In the genomic region with DNA sequence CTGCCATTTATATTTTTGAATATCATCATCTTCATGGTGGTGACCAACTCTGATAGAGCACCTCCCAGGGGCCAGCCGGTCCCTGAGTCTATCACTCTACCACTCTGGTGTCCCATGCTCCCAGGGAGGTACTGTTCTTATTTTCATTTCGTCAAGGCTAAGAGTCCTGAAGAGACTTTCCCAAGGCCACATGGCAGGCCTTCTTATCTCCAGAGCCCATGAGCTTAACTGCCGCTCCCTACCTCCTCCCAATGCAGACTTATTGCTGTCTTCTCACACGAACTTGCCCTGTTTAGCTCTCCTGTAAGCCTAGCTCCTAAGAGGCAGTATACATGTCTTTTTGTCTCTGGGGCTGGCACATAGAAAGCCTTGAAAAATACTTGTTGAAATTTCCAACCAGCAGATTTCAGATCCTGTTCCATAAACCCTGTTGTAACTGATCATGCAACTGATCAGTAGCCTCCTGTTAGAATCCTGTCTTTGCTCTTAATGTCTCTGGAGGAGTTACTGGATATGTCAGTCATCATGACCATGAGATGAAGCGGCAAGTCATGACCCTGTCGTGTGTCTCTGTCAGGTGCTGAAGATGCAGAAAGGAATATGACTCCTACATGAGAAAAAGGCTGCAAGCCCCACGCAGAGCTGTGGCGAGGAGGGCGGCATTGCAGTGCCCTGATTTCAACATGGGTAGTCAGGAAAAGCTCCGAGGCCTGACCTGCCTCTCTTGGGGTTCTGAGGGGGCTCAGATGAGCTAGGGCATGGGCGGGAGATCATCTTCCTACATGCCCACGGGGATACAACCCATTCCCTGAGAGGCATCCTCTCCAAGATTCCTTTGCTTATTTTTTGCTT, we compare ENCODE assay signal across 19 cellular contexts. TPM values are rescaled to one million over a fixed set of nuclear protein-coding genes. Genes with fewer than 3 reads are reported as not detected.
A peak's percentile ranks its signal among the peaks of the same experiment; 100 is the strongest.
DNase-seq lines count a peak whose midpoint lies in the region; ATAC-seq, FAIRE-seq and TF ChIP-seq lines count a peak whose summit lies in the region.
"Had no signal": no experiment of that assay in that cellular context is flagged by ENCODE, and none has a peak within 500 bp of the region (broad histone marks: within the 10 kb centered on the region; RNA-seq: fewer than 3 reads in every experiment).

No MANE protein-coding gene starts in this region.

- no peak overlapping the region for H3K27ac Mint-ChIP-seq in nephron progenitor cell
- H3K27ac Mint-ChIP-seq: CD4-positive, alpha-beta memory T cell; IgD-negative memory B cell had no signal

- 30% methylated on average over 12 of the region's 12 CpGs for WGBS in K562 (ENCODE audit: insufficient coverage, low coverage, missing lambda C conversion rate)
- 80% methylated on average over 12 of the region's 12 CpGs for WGBS in SK-N-SH (ENCODE audit: low lambda C conversion rate)

- no peak for TF ChIP-seq POLR2A in K562 (conservative IDR thresholded peaks at IDR 0.05)

- ATAC-seq in K562 = peak; percentile 96
- ATAC-seq in left lobe of liver = no peak
- ATAC-seq: A549 had no signal

- in situ Hi-C loops in K562 (cut with MboI) = no loop called here

- H3K9ac ChIP-seq in Karpas-422 (ENCODE audit: low read length) = no peak overlapping the region
- H3K9ac ChIP-seq in K562 (ENCODE audit: insufficient read depth in 1 of 2, low read depth in 2 of 2, low read length in 2 of 2) = peak overlapping the region in 1 of 2 experiments; percentile 12; a peak in 2 of 4 replicates
- H3K9ac ChIP-seq in SK-N-SH = no peak overlapping the region

- TF ChIP-seq CTCF in K562 (IDR thresholded peaks at IDR 0.05 in 2 of 3, conservative IDR thresholded peaks at IDR 0.05 in 1 of 3; ENCODE audit: insufficient read depth in 2 of 3, low read depth in 1 of 3, low read length in 3 of 3) = no peak
- TF ChIP-seq CTCF in nephron progenitor cell (IDR thresholded peaks at IDR 0.05) = no peak
- TF ChIP-seq CTCF in SK-N-SH (IDR thresholded peaks at IDR 0.05) = no peak

- H3K9me1 ChIP-seq in K562 (ENCODE audit: control insufficient read depth, insufficient read depth, low read length) = no peaks in the 10 kb centered on the region

- H3K79me2 ChIP-seq in Karpas-422 (ENCODE audit: low read length) (no peaks in the 10 kb centered on the region), K562 (ENCODE audit: control insufficient read depth, insufficient read depth, low read length) (no peaks in the 10 kb centered on the region), SK-N-SH (ENCODE audit: insufficient read depth) (no peaks in the 10 kb centered on the region)

- POLR2A ChIA-PET in K562 (lab: Yijun Ruan, JAX) (interaction anchor here (0.5 to 2.9 kb wide), 4 partner anchors 10 to 249 kb away, joined by 3 to 11 read pairs (median 5); no protein-coding TSS in a partner anchor), SK-N-SH (lab: Yijun Ruan, JAX) (interaction anchor here (0.6 kb wide), 1 partner anchor 30 kb away, joined by 4 read pairs; no protein-coding TSS in a partner anchor)

- H3K4me1 ChIP-seq in Karpas-422 (ENCODE audit: low read length) (no peaks in the 10 kb centered on the region), K562 (replicated peaks in 1 of 2; ENCODE audit: control insufficient read depth in 2 of 2, insufficient read depth in 2 of 2, low read length in 2 of 2) (peaks cover 6 to 11% of the 10 kb centered on the region in 2 experiments; a peak in 3 of 5 replicates), SK-N-SH (ENCODE audit: control insufficient read depth in 1 of 2, insufficient read depth in 2 of 2, low read depth in 1 of 2, low read length in 1 of 2) (no peaks in the 10 kb centered on the region)
- H3K4me1 ChIP-seq: HAP-1 had no signal

- H3K36me3 ChIP-seq in Karpas-422 (ENCODE audit: insufficient read depth, low read length) (no peaks in the 10 kb centered on the region), K562 (ENCODE audit: control insufficient read depth, insufficient read depth, low read length) (no peaks in the 10 kb centered on the region), SK-N-SH (replicated peaks in 1 of 2; ENCODE audit: control insufficient read depth in 1 of 2, insufficient read depth in 2 of 2, low read length in 1 of 2) (no peaks in the 10 kb centered on the region)
- H3K36me3 ChIP-seq: BE2C, HAP-1 had no signal

- H4K20me1 ChIP-seq in Karpas-422 (ENCODE audit: insufficient read depth, low read depth, low read length) = no peaks in the 10 kb centered on the region
- H4K20me1 ChIP-seq in K562 (replicated peaks; ENCODE audit: control insufficient read depth, insufficient read depth, low read length) = 0 out of 2 replicates have a peak, but pooled peaks cover 3% of the 10 kb centered on the region
- no peaks in the 10 kb centered on the region for H4K20me1 ChIP-seq in SK-N-SH (ENCODE audit: insufficient read depth)

- TF ChIP-seq RAD21 in K562 (CRISPR knock-in tag; conservative IDR thresholded peaks at IDR 0.05 in 1 of 2, IDR thresholded peaks at IDR 0.05 in 1 of 2) (peak in 1 of 2 experiments; percentile 17; a peak in 1 of 4 replicates), SK-N-SH (IDR thresholded peaks at IDR 0.05; ENCODE audit: low read length) (no peak)

- peaks cover 13% of the 10 kb centered on the region for H3K36me3 Mint-ChIP-seq in nephron progenitor cell (ENCODE audit: low read depth)

- H3K27me3 ChIP-seq in Karpas-422 (ENCODE audit: low read length) (no peaks in the 10 kb centered on the region), K562 (ENCODE audit: control insufficient read depth in 2 of 2, insufficient read depth in 2 of 2, low read length in 2 of 2) (no peaks in the 10 kb centered on the region), SK-N-SH (ENCODE audit: insufficient read depth) (no peaks in the 10 kb centered on the region)
- H3K27me3 ChIP-seq: BE2C had no signal

- no peaks in the 10 kb centered on the region for H3F3A ChIP-seq in SK-N-SH (replicated peaks; ENCODE audit: insufficient read depth)

- CTCF ChIA-PET in K562 (lab: Yijun Ruan, JAX; ENCODE audit: low intra/inter-chr PET ratio) = no interaction called here
- CTCF ChIA-PET in SK-N-SH (lab: Yijun Ruan, JAX) = interaction anchor here (1.2 kb wide), 1 partner anchor 71 kb away, joined by 3 read pairs; the partner anchor contains the start of gene VSTM2L

- intact Hi-C loops in K562 (cut with micrococcal nuclease) = no loop called here

- DNase-seq in HTR-8/SVneo (ENCODE audit: insufficient read length, low spot score) = no peak
- peak; percentile 31 for DNase-seq in Karpas-422
- DNase-seq in K562 (ENCODE audit: extremely low read depth in 1 of 4, low spot score in 3 of 4) = peak; percentile 28 to 84 (median 56)
- DNase-seq in left lobe of liver (ENCODE audit: low spot score) = peak; percentile 31
- no peak for DNase-seq in nephron progenitor cell
- DNase-seq in SK-N-SH = no peak
- DNase-seq in foreskin melanocyte = no peak
- DNase-seq: BE2C; CD4-positive, alpha-beta memory T cell; DMS79 treated with DMSO at 0.1 percent for 48 hours; EL had no signal

- FAIRE-seq in HTR-8/SVneo (lab: Jason Lieb, UNC) (peak; percentile 44), K562 (lab: Jason Lieb, UNC) (peak; percentile 85)
- FAIRE-seq: A549, G401.6, GM12891, H1 had no signal

- no peak overlapping the region for H2AFZ ChIP-seq in Karpas-422 (ENCODE audit: low read length)
- peak overlapping the region; percentile 49 for H2AFZ ChIP-seq in K562 (ENCODE audit: low read depth, low read length)
- no peak overlapping the region for H2AFZ ChIP-seq in SK-N-SH (ENCODE audit: low read depth)

- H3K9me2 ChIP-seq in Karpas-422 (replicated peaks; ENCODE audit: insufficient read depth, low read length) (no peaks in the 10 kb centered on the region), SK-N-SH (no peaks in the 10 kb centered on the region)

- no peak overlapping the region for H3K4me2 ChIP-seq in Karpas-422 (ENCODE audit: low read depth, low read length, poor library complexity, severe bottlenecking)
- peak overlapping the region; percentile 48 for H3K4me2 ChIP-seq in K562 (ENCODE audit: insufficient read depth, low read length)
- no peak overlapping the region for H3K4me2 ChIP-seq in SK-N-SH
- H3K4me2 ChIP-seq: A549 had no signal

- TF ChIP-seq EP300 in K562 (IDR thresholded peaks at IDR 0.05; ENCODE audit: low read length) = peak; percentile 57; the same call in 1 of the 2 replicates
- no peak for TF ChIP-seq EP300 in SK-N-SH (IDR thresholded peaks at IDR 0.05; ENCODE audit: borderline replicate concordance in 1 of 2, low read depth in 1 of 2, low read length in 1 of 2)

- peaks cover 27% of the 10 kb centered on the region for H3K4me1 Mint-ChIP-seq in nephron progenitor cell

- H3K27me3 Mint-ChIP-seq in nephron progenitor cell (ENCODE audit: low read depth, poor library complexity) = peaks cover 36% of the 10 kb centered on the region
- H3K27me3 Mint-ChIP-seq: CD4-positive, alpha-beta memory T cell had no signal

- H3K9me3 Mint-ChIP-seq in nephron progenitor cell = peaks cover 8% of the 10 kb centered on the region

- no peaks in the 10 kb centered on the region for H3K9me3 ChIP-seq in Karpas-422 (ENCODE audit: low read length)
- no peaks in the 10 kb centered on the region for H3K9me3 ChIP-seq in K562 (replicated peaks; ENCODE audit: control insufficient read depth, insufficient read depth, low read depth, low read length)
- no peaks in the 10 kb centered on the region for H3K9me3 ChIP-seq in SK-N-SH
- H3K9me3 ChIP-seq: BE2C, HAP-1 had no signal

- no peak overlapping the region for H3K4me3 Mint-ChIP-seq in nephron progenitor cell
- H3K4me3 Mint-ChIP-seq: CD4-positive, alpha-beta memory T cell; IgD-negative memory B cell had no signal

- H3K27ac ChIP-seq in Karpas-422 (ENCODE audit: low read length) (no peak overlapping the region), K562 (ENCODE audit: extremely low read depth, low read depth, low read length) (peak overlapping the region; percentile 58), SK-N-SH (ENCODE audit: low read depth in 2 of 2, low read length in 1 of 2) (no peak overlapping the region)
- H3K27ac ChIP-seq: A549, C4-2B, HL-60 had no signal

- BruUV-seq in K562 (replicated peaks; lab: Mats Ljungman, UMichigan) = no TSS peak

- H3K4me3 ChIP-seq in Karpas-422 (ENCODE audit: low read length) (no peak overlapping the region), K562 (no peak overlapping the region), SK-N-SH (ENCODE audit: low read depth in 2 of 2, low read length in 1 of 2) (no peak overlapping the region)
- H3K4me3 ChIP-seq: A549, HAP-1 had no signal

RNA-seq across cellular contexts. Expression of gene TTI1, which starts 60.0 kb away (rescaled TPM):
- total RNA-seq in Karpas-422 (2014; rRNA removed; shearing (Covaris generic); ENCODE audit: low replicate concordance) = 22.7 and 38.3 TPM in 2 replicates
- 58.0 and 101 TPM in 2 replicates for total RNA-seq in K562 (2011; cell fraction: chromatin; rRNA removed; ENCODE audit: low replicate concordance)
- 38.5 and 41.2 TPM in 2 replicates for total RNA-seq in K562 (2011; cell fraction: nucleolus; rRNA removed)
- total RNA-seq in K562 (2011; cell fraction: nucleoplasm; rRNA removed) = 56.0 and 65.7 TPM in 2 replicates
- total RNA-seq in K562 (2014; rRNA removed) (27.5 and 35.0 TPM in 2 replicates), K562 (2014; rRNA removed; fragmentation: Illumina TruSeq; extraction: Trizol) (47.8 and 48.8 TPM in 2 replicates), K562 (2015; rRNA removed; fragmentation: Illumina TruSeq; extraction: Trizol) (38.1 and 39.4 TPM in 2 replicates), K562 (2021) (44.5 and 45.8 TPM in 2 replicates), left lobe of liver (10.3 TPM)
- polyA plus RNA-seq in K562 (2011; rRNA removed) (47.2 and 55.1 TPM in 2 replicates), K562 (2014; fragmentation: Illumina TruSeq; extraction: Trizol) (43.1 and 47.5 TPM in 2 replicates), K562 (2014; fragmentation: Nextera tagmentation; extraction: Ambion mirVana) (10 to 100 TPM in 1 of 2 experiments, 1 to 10 TPM in 1; 9.8 to 23.5 TPM), K562 (2014; rRNA removed) (29.4 and 33.7 TPM in 2 replicates), SK-N-SH (2012; rRNA removed) (14.7 and 15.6 TPM in 2 replicates)
- 35.5 and 44.3 TPM in 2 replicates for polyA plus RNA-seq in K562 (2011; cell fraction: cytosol; rRNA removed)
- polyA plus RNA-seq in K562 (2011; cell fraction: nucleus; rRNA removed) = 34.9 and 43.0 TPM in 2 replicates
- 31.4 and 37.6 TPM in 2 replicates for polyA plus RNA-seq in K562 (2012)
- 95.8 and 118 TPM in 2 replicates for polyA minus RNA-seq in K562 (2011; rRNA and poly(A)+ RNA removed)
- 32.4 and 42.9 TPM in 2 replicates for polyA minus RNA-seq in K562 (2011; cell fraction: cytosol; rRNA and poly(A)+ RNA removed)
- polyA minus RNA-seq in K562 (2011; cell fraction: nucleus; rRNA and poly(A)+ RNA removed) = 49.7 and 83.2 TPM in 2 replicates
- 10.3 and 12.2 TPM in 2 replicates for polyA plus RNA-seq in SK-N-SH (2012; cell fraction: cytosol; rRNA removed)
- 14.8 and 19.5 TPM in 2 replicates for polyA plus RNA-seq in SK-N-SH (2012; cell fraction: nucleus; rRNA removed)

Comparison
In these comparisons a context has a peak if more than half of its experiments do, and no peak if none do; other contexts are left out.
1. DNase-seq: peak in Karpas-422 (single experiment), K562 (4 of 4) and left lobe of liver (single experiment); none in HTR-8/SVneo (single experiment), nephron progenitor cell (single experiment), SK-N-SH (single experiment) and foreskin melanocyte (single experiment).